In genomic region chr9:116230233-116230632, GRCh38 we compare ENCODE assay signal across 20 cellular contexts.
"Had no signal": no experiment of that assay in that cellular context is flagged by ENCODE, and none has a peak within 500 bp of the region (broad histone marks: within the 10 kb centered on the region; RNA-seq: fewer than 3 reads in every experiment).

No MANE protein-coding gene starts in this region.

- H3K4me3 Mint-ChIP-seq: dendritic cell treated with granulocyte-macrophage colony-stimulating factor and Interleukin-4, amounts not matched to agents 40 ng/mL and 50 ng/mL, for 4 days; naive thymus-derived CD8-positive, alpha-beta T cell; stimulated activated memory B cell treated with anti-CD40 and anti-IgM and Interleukin-4, amounts not matched to agents 10 μg/mL and 1 μg/mL and 100 μg/mL, for 72 hours; stimulated activated naive CD8-positive, alpha-beta T cell treated with anti-CD3 and anti-CD28 coated beads, Interleukin-15, Interleukin-2, amounts not matched to agents 100 ng/mL and 50 ng/mL, for 24 hours had no signal

- H3K36me3 Mint-ChIP-seq: stimulated activated memory B cell treated with anti-CD40 and anti-IgM and Interleukin-4, amounts not matched to agents 10 μg/mL and 1 μg/mL and 100 μg/mL, for 72 hours had no signal

- H3K9me3 ChIP-seq: colonic mucosa, esophagus muscularis mucosa, gastrocnemius medialis, lower lobe of right lung, prostate gland, right atrium auricular region, sigmoid colon, thoracic aorta, tibial nerve, upper lobe of left lung had no signal

- H3K4me1 Mint-ChIP-seq: naive thymus-derived CD8-positive, alpha-beta T cell; stimulated activated memory B cell treated with anti-CD40 and anti-IgM and Interleukin-4, amounts not matched to agents 10 μg/mL and 1 μg/mL and 100 μg/mL, for 72 hours had no signal

- H3K27ac Mint-ChIP-seq: dendritic cell treated with granulocyte-macrophage colony-stimulating factor and Interleukin-4, amounts not matched to agents 40 ng/mL and 50 ng/mL, for 4 days; naive thymus-derived CD8-positive, alpha-beta T cell; stimulated activated memory B cell treated with anti-CD40 and anti-IgM and Interleukin-4, amounts not matched to agents 10 μg/mL and 1 μg/mL and 100 μg/mL, for 72 hours; stimulated activated naive CD8-positive, alpha-beta T cell treated with anti-CD3 and anti-CD28 coated beads, Interleukin-15, Interleukin-2, amounts not matched to agents 100 ng/mL and 50 ng/mL, for 24 hours had no signal

- DNase-seq: colonic mucosa; effector memory CD4-positive, alpha-beta T cell; foreskin fibroblast; gastrocnemius medialis; head of caudate nucleus; left ventricle myocardium superior; lower lobe of right lung; naive thymus-derived CD8-positive, alpha-beta T cell; occipital lobe; sigmoid colon; stimulated activated CD4-positive, alpha-beta T cell treated with anti-CD3 and anti-CD28 coated beads, Interleukin-4, amount 100 ng/mL, for 4 hours; upper lobe of left lung had no signal

- H3K27ac ChIP-seq: colonic mucosa, esophagus muscularis mucosa, gastrocnemius medialis, lower lobe of right lung, prostate gland, right atrium auricular region, sigmoid colon, thoracic aorta, tibial nerve, upper lobe of left lung had no signal

- H3K4me3 ChIP-seq: colonic mucosa, esophagus muscularis mucosa, gastrocnemius medialis, lower lobe of right lung, prostate gland, right atrium auricular region, sigmoid colon, thoracic aorta, tibial nerve, upper lobe of left lung had no signal

- H3K36me3 ChIP-seq: colonic mucosa, esophagus muscularis mucosa, gastrocnemius medialis, lower lobe of right lung, prostate gland, sigmoid colon, thoracic aorta, tibial nerve, upper lobe of left lung had no signal

- H3K27me3 ChIP-seq: colonic mucosa, esophagus muscularis mucosa, gastrocnemius medialis, right atrium auricular region, sigmoid colon, tibial nerve, upper lobe of left lung had no signal

- H3K4me1 ChIP-seq: colonic mucosa, gastrocnemius medialis, lower lobe of right lung, prostate gland, right atrium auricular region, tibial nerve, upper lobe of left lung had no signal

- ATAC-seq: gastrocnemius medialis; left ventricle myocardium superior; lower lobe of right lung; naive thymus-derived CD8-positive, alpha-beta T cell; stimulated activated memory B cell treated with anti-CD40 and anti-IgM and Interleukin-4, amounts not matched to agents 10 μg/mL and 1 μg/mL and 100 μg/mL, for 72 hours had no signal

- H3K27me3 Mint-ChIP-seq: dendritic cell treated with granulocyte-macrophage colony-stimulating factor and Interleukin-4, amounts not matched to agents 40 ng/mL and 50 ng/mL, for 4 days; stimulated activated memory B cell treated with anti-CD40 and anti-IgM and Interleukin-4, amounts not matched to agents 10 μg/mL and 1 μg/mL and 100 μg/mL, for 72 hours had no signal

- H3K9me3 Mint-ChIP-seq: dendritic cell treated with granulocyte-macrophage colony-stimulating factor and Interleukin-4, amounts not matched to agents 40 ng/mL and 50 ng/mL, for 4 days had no signal
